28 cellular contexts compared by ENCODE assay signal in the genomic region with DNA sequence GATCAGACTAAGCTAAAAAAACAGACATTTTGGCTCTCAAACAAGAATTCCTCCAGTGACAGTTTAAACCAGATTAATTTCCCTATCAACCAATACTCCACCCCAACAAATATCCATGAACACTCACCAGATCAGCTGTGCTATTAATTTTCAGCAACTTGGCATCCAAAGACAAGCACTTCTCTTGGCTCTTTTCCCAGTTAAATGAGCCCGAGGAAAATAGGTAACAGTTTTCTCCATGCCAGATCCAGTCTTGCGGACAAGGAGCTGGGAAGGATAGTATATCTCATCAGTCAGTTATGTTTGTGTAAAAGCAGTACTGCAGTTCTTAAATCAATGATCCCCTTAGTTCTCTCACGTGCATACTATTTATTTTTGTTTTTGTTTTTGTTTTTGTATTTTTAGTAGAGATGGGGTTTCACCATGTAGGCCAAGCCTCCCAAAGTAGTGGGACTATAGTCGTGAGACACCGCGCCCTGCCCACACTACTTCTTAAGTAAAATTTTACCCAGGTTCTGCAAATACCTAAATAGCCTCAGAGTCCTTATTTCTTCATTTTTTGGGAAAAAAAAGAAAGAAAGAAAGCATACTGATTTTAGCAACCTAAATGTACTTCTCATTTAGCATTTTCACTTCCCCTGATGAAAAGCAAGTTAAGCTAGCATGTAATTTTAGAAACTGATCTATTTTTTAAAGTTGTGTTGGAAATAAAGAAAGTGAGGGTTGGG. TPM values are rescaled to one million over a fixed set of nuclear protein-coding genes. Genes with fewer than 3 reads are reported as not detected.
A peak's percentile ranks its signal among the peaks of the same experiment; 100 is the strongest.
DNase-seq lines count a peak whose midpoint lies in the region; ATAC-seq and TF ChIP-seq lines count a peak whose summit lies in the region.
"Had no signal": no experiment of that assay in that cellular context is flagged by ENCODE, and none has a peak within 500 bp of the region (broad histone marks: within the 10 kb centered on the region; RNA-seq: fewer than 3 reads in every experiment).

No MANE protein-coding gene starts in this region.

- no peaks in the 10 kb centered on the region for H3K36me3 ChIP-seq in breast epithelium
- H3K36me3 ChIP-seq in testis (ENCODE audit: low read depth, missing control alignments) = no peaks in the 10 kb centered on the region
- H3K36me3 ChIP-seq: esophagus squamous epithelium, MG63, SJCRH30, thoracic aorta, WERI-Rb-1 had no signal

- TF ChIP-seq CTCF in MCF 10A (IDR thresholded peaks at IDR 0.05; ENCODE audit: unreplicated experiment) (no peak), breast epithelium (IDR thresholded peaks at IDR 0.05) (no peak), testis (IDR thresholded peaks at IDR 0.05) (no peak)

- no peaks in the 10 kb centered on the region for H3K27me3 Mint-ChIP-seq in MCF 10A (ENCODE audit: insufficient read depth, unreplicated experiment)
- H3K27me3 Mint-ChIP-seq in stimulated activated naive B cell treated with anti-CD40 and anti-IgM and Interleukin-4, amounts not matched to agents 10 μg/mL and 1 μg/mL and 100 μg/mL, for 72 hours = peaks cover 5 to 9% of the 10 kb centered on the region in 2 donors

- POLR2A ChIA-PET in MCF 10A (lab: Yijun Ruan, JAX) = interaction anchor here (0.6 to 2.1 kb wide), 12 partner anchors 9 to 436 kb away, joined by 3 to 9 read pairs (median 4); a partner anchor contains a TSS

- no peaks in the 10 kb centered on the region for H3K9me3 Mint-ChIP-seq in MCF 10A (ENCODE audit: unreplicated experiment)
- H3K9me3 Mint-ChIP-seq in stimulated activated naive B cell treated with anti-CD40 and anti-IgM and Interleukin-4, amounts not matched to agents 10 μg/mL and 1 μg/mL and 100 μg/mL, for 72 hours = no peaks in the 10 kb centered on the region
- H3K9me3 Mint-ChIP-seq in activated naive CD4-positive, alpha-beta T cell treated with anti-CD3 and anti-CD28 coated beads, Interleukin-2, amount 50 U/mL, for 72 hours = no peaks in the 10 kb centered on the region
- H3K9me3 Mint-ChIP-seq: CD4-positive, CD25-positive, alpha-beta regulatory T cell; nephron; stimulated activated memory B cell treated with anti-CD40 and anti-IgM and Interleukin-4, amounts not matched to agents 10 μg/mL and 1 μg/mL and 100 μg/mL, for 72 hours had no signal

- CTCF ChIA-PET in MCF 10A (lab: Yijun Ruan, JAX) = interaction anchor here (0.5 to 11.8 kb wide), 6 partner anchors 10 to 178 kb away, joined by 3 to 255 read pairs (median 6); no protein-coding TSS in a partner anchor

- no peaks in the 10 kb centered on the region for H3K9me3 ChIP-seq in breast epithelium
- no peaks in the 10 kb centered on the region for H3K9me3 ChIP-seq in testis
- H3K9me3 ChIP-seq: esophagus squamous epithelium, MG63, SJCRH30, thoracic aorta had no signal

- no peak overlapping the region for H3K4me3 Mint-ChIP-seq in MCF 10A (ENCODE audit: unreplicated experiment)
- no peak overlapping the region for H3K4me3 Mint-ChIP-seq in stimulated activated naive B cell treated with anti-CD40 and anti-IgM and Interleukin-4, amounts not matched to agents 10 μg/mL and 1 μg/mL and 100 μg/mL, for 72 hours
- H3K4me3 Mint-ChIP-seq: CD4-positive, CD25-positive, alpha-beta regulatory T cell; nephron; stimulated activated memory B cell treated with anti-CD40 and anti-IgM and Interleukin-4, amounts not matched to agents 10 μg/mL and 1 μg/mL and 100 μg/mL, for 72 hours had no signal

- H3K36me3 Mint-ChIP-seq in MCF 10A (ENCODE audit: insufficient read depth, unreplicated experiment) = no peaks in the 10 kb centered on the region
- no peaks in the 10 kb centered on the region for H3K36me3 Mint-ChIP-seq in stimulated activated naive B cell treated with anti-CD40 and anti-IgM and Interleukin-4, amounts not matched to agents 10 μg/mL and 1 μg/mL and 100 μg/mL, for 72 hours
- H3K36me3 Mint-ChIP-seq in activated naive CD4-positive, alpha-beta T cell treated with anti-CD3 and anti-CD28 coated beads, Interleukin-2, amount 50 U/mL, for 72 hours = no peaks in the 10 kb centered on the region
- H3K36me3 Mint-ChIP-seq: CD4-positive, CD25-positive, alpha-beta regulatory T cell; stimulated activated memory B cell treated with anti-CD40 and anti-IgM and Interleukin-4, amounts not matched to agents 10 μg/mL and 1 μg/mL and 100 μg/mL, for 72 hours had no signal

- no peak overlapping the region for H3K27ac ChIP-seq in breast epithelium
- no peak overlapping the region for H3K27ac ChIP-seq in testis
- H3K27ac ChIP-seq: esophagus squamous epithelium, SJCRH30, thoracic aorta, WERI-Rb-1 had no signal

- TF ChIP-seq POLR2A in breast epithelium (IDR thresholded peaks at IDR 0.05) = no peak
- TF ChIP-seq POLR2A in testis (IDR thresholded peaks at IDR 0.05) = no peak

- ATAC-seq in stimulated activated naive B cell treated with anti-CD40 and anti-IgM and Interleukin-4, amounts not matched to agents 10 μg/mL and 1 μg/mL and 100 μg/mL, for 72 hours (replicated peaks) = no peak
- ATAC-seq in activated naive CD4-positive, alpha-beta T cell treated with anti-CD3 and anti-CD28 coated beads, Interleukin-2, amount 50 U/mL, for 72 hours = no peak
- ATAC-seq: stimulated activated memory B cell treated with anti-CD40 and anti-IgM and Interleukin-4, amounts not matched to agents 10 μg/mL and 1 μg/mL and 100 μg/mL, for 72 hours had no signal

- peak; percentile 49 for DNase-seq in MCF 10A (ENCODE audit: unreplicated experiment)
- DNase-seq in breast epithelium (ENCODE audit: low spot score in 2 of 2) = no peak
- peak; percentile 84 for DNase-seq in MV-4-11 (lab: John Stamatoyannopoulos, UW)
- DNase-seq in cerebellar cortex (ENCODE audit: low spot score) = peak; percentile 12
- DNase-seq in stimulated activated naive B cell treated with anti-CD40 and anti-IgM and Interleukin-4, amounts not matched to agents 10 μg/mL and 1 μg/mL and 100 μg/mL, for 72 hours = no peak
- no peak for DNase-seq in stimulated activated CD4-positive, alpha-beta T cell treated with anti-CD3 and anti-CD28 coated beads, Interleukin-1b, Interleukin-23, amount 100 ng/mL, for 48 hours
- DNase-seq in activated naive CD4-positive, alpha-beta T cell treated with anti-CD3 and anti-CD28 coated beads, Interleukin-2, amount 50 U/mL, for 72 hours (ENCODE audit: low spot score in 2 of 2) = no peak
- no peak for DNase-seq in testis
- DNase-seq: ACHN; activated CD4-positive, alpha-beta T cell treated with anti-CD3 and anti-CD28 coated beads, Interleukin-2, amount 50 U/mL, for 4 hours; CD4-positive, CD25-positive, alpha-beta regulatory T cell; cerebellar nuclear complex; DMS153; effector memory CD4-positive, alpha-beta T cell; esophagus squamous epithelium; GDM1; left cardiac atrium; MG63; NCI-H1930; OCI-M1; posterior cingulate gyrus; SJCRH30; T-helper 2 cell; WERI-Rb-1 had no signal

- WGBS in testis, 2 donors = 70 to 76% methylated on average over 6 of the region's 6 CpGs

- no TSS peak for BruUV-seq in MCF 10A (replicated peaks; lab: Mats Ljungman, UMichigan)

- H3K27ac Mint-ChIP-seq in MCF 10A (ENCODE audit: low read depth, unreplicated experiment) = no peak overlapping the region
- peak overlapping the region; percentile 59 for H3K27ac Mint-ChIP-seq in stimulated activated naive B cell treated with anti-CD40 and anti-IgM and Interleukin-4, amounts not matched to agents 10 μg/mL and 1 μg/mL and 100 μg/mL, for 72 hours
- H3K27ac Mint-ChIP-seq in activated naive CD4-positive, alpha-beta T cell treated with anti-CD3 and anti-CD28 coated beads, Interleukin-2, amount 50 U/mL, for 72 hours = no peak overlapping the region
- H3K27ac Mint-ChIP-seq: CD4-positive, CD25-positive, alpha-beta regulatory T cell; stimulated activated memory B cell treated with anti-CD40 and anti-IgM and Interleukin-4, amounts not matched to agents 10 μg/mL and 1 μg/mL and 100 μg/mL, for 72 hours had no signal

- H3K4me1 ChIP-seq in breast epithelium (no peaks in the 10 kb centered on the region), testis (peaks cover 4% of the 10 kb centered on the region)
- H3K4me1 ChIP-seq: SJCRH30 had no signal

- H3K27me3 ChIP-seq in breast epithelium (no peaks in the 10 kb centered on the region), testis (no peaks in the 10 kb centered on the region)
- H3K27me3 ChIP-seq: esophagus squamous epithelium, MG63, SJCRH30 had no signal

- intact Hi-C loops in MCF 10A (cut with micrococcal nuclease) = no loop called here
- intact Hi-C loops in breast epithelium (cut with DNase I; ENCODE audit: low total_unique reads) = no loop called here
- intact Hi-C loops in testis (cut with DNase I; ENCODE audit: low total_unique reads) = no loop called here

- H3K4me3 ChIP-seq in breast epithelium (no peak overlapping the region), testis (no peak overlapping the region)
- H3K4me3 ChIP-seq: esophagus squamous epithelium, MG63, SJCRH30, thoracic aorta had no signal

- peaks cover 7% of the 10 kb centered on the region for H3K4me1 Mint-ChIP-seq in MCF 10A (ENCODE audit: insufficient read depth, unreplicated experiment)
- H3K4me1 Mint-ChIP-seq in stimulated activated naive B cell treated with anti-CD40 and anti-IgM and Interleukin-4, amounts not matched to agents 10 μg/mL and 1 μg/mL and 100 μg/mL, for 72 hours = peaks cover 13 to 34% of the 10 kb centered on the region in 2 donors
- H3K4me1 Mint-ChIP-seq: CD4-positive, CD25-positive, alpha-beta regulatory T cell had no signal

RNA-seq across cellular contexts. Expression of a gene that starts 11.1 kb away (rescaled TPM):
- total RNA-seq in MCF 10A (2022) (0.25 TPM in 1 of 2 replicates, not detected in the other), breast epithelium (10 to 100 TPM in 1 of 3 donors, 1 to 10 TPM in 1, not detected in 1; 3.3 to 17.1 TPM), testis (1 to 10 TPM in 1 of 2 donors, under 1 TPM in 1; 0.87 to 2.5 TPM)
- not detected for total RNA-seq in activated naive CD4-positive, alpha-beta T cell treated with anti-CD3 and anti-CD28 coated beads, Interleukin-2, amount 50 U/mL, for 72 hours
- polyA plus RNA-seq in testis (ENCODE audit: insufficient read depth, low read depth, low replicate concordance) = 5.9 TPM
- total RNA-seq: CD4-positive, CD25-positive, alpha-beta regulatory T cell; NCI-H460; SJCRH30 had no signal
- polyA plus RNA-seq: CD4-positive, CD25-positive, alpha-beta regulatory T cell had no signal

RNA-seq across cellular contexts. Expression of a gene that starts 18.0 kb away (rescaled TPM):
- total RNA-seq in MCF 10A (2022) (not detected in 2 replicates), breast epithelium (under 1 TPM in 2 of 3 donors, not detected in 1; 0.33 to 0.44 TPM), testis (1 to 10 TPM in 1 of 2 donors, under 1 TPM in 1; 0.74 to 1.2 TPM)
- total RNA-seq in activated naive CD4-positive, alpha-beta T cell treated with anti-CD3 and anti-CD28 coated beads, Interleukin-2, amount 50 U/mL, for 72 hours = not detected
- polyA plus RNA-seq in testis (ENCODE audit: insufficient read depth, low read depth, low replicate concordance) = 0.76 TPM
- total RNA-seq: CD4-positive, CD25-positive, alpha-beta regulatory T cell; esophagus squamous epithelium; left cardiac atrium; NCI-H460; SJCRH30 had no signal
- polyA plus RNA-seq: CD4-positive, CD25-positive, alpha-beta regulatory T cell had no signal

RNA-seq across cellular contexts. Expression of a gene that starts 30.8 kb away (rescaled TPM):
- total RNA-seq in MCF 10A (2022) (not detected in 2 replicates), breast epithelium (10 to 100 TPM in 2 of 3 donors, 1 to 10 TPM in 1; 5.2 to 14.7 (median 13.8) TPM), testis (1 to 10 TPM; 1.9 to 4.4 TPM)
- under 1 TPM in 1 of 2 donors, not detected in 1; 0.09 TPM for total RNA-seq in activated naive CD4-positive, alpha-beta T cell treated with anti-CD3 and anti-CD28 coated beads, Interleukin-2, amount 50 U/mL, for 72 hours
- 4.8 TPM for polyA plus RNA-seq in testis (ENCODE audit: insufficient read depth, low read depth, low replicate concordance)
- total RNA-seq: NCI-H460, SJCRH30 had no signal

RNA-seq across cellular contexts. Expression of a gene that starts 51.9 kb away (rescaled TPM):
- total RNA-seq in MCF 10A (2022) (19.7 and 28.1 TPM in 2 replicates), breast epithelium (100 to 1,000 TPM; 146 to 182 (median 155) TPM), testis (10 to 100 TPM; 56.2 to 74.0 TPM)
- 10 to 100 TPM in 1 of 2 donors, 1 to 10 TPM in 1; 3.6 to 11.0 TPM for total RNA-seq in activated naive CD4-positive, alpha-beta T cell treated with anti-CD3 and anti-CD28 coated beads, Interleukin-2, amount 50 U/mL, for 72 hours
- 67.7 TPM for polyA plus RNA-seq in testis (ENCODE audit: insufficient read depth, low read depth, low replicate concordance)

Comparison
In these comparisons a context has a peak if more than half of its experiments do, and no peak if none do; other contexts are left out.
1. DNase-seq: peak in MCF 10A (single experiment), MV-4-11 (single experiment) and cerebellar cortex (single experiment); none in breast epithelium (0 of 2), stimulated activated naive B cell treated with anti-CD40 and anti-IgM and Interleukin-4, amounts not matched to agents 10 μg/mL and 1 μg/mL and 100 μg/mL, for 72 hours (single experiment), stimulated activated CD4-positive, alpha-beta T cell treated with anti-CD3 and anti-CD28 coated beads, Interleukin-1b, Interleukin-23, amount 100 ng/mL, for 48 hours (single experiment), activated naive CD4-positive, alpha-beta T cell treated with anti-CD3 and anti-CD28 coated beads, Interleukin-2, amount 50 U/mL, for 72 hours (0 of 2) and testis (single experiment).